In the genomic region with DNA sequence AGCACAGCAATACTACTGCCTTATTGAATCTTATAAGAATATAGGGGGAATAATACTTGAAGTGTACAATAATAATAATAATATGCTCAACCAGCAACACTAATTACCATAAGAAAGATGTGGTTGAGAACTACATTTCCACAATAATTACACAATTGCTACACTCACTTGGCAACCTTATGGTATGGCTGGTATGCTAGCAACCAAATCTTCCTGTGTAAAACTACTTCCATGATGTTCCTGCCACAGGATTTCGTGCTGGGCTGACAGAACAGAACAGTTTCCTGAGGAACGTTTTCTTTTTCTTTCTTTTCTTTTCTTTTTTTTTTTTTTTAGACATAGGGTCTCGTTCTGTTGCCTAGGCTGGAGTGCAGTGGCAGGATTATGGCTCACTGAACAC, we compare ENCODE assay signal across 32 cellular contexts. TPM values are rescaled to one million over a fixed set of nuclear protein-coding genes. Genes with fewer than 3 reads are reported as not detected.
"Had no signal": no experiment of that assay in that cellular context is flagged by ENCODE, and none has a peak within 500 bp of the region (broad histone marks: within the 10 kb centered on the region; RNA-seq: fewer than 3 reads in every experiment).

No MANE protein-coding gene starts in this region.

- DNase-seq: activated B cell treated with CpG ODN at 0.5 μM for 24 hours; activated CD4-positive, alpha-beta T cell treated with anti-CD3 and anti-CD28 coated beads for 48 hours; activated CD4-positive, alpha-beta T cell treated with anti-CD3 and anti-CD28 coated beads, Interleukin-2, amount 50 U/mL, for 1 hour; activated CD4-positive, alpha-beta T cell treated with anti-CD3 and anti-CD28 coated beads, Interleukin-2, amount 50 U/mL, for 48 hours; activated CD8-positive, alpha-beta memory T cell treated with anti-CD3 and anti-CD28 coated beads, Interleukin-2, amount 10 ng/mL, durations not matched to agents 7 days and 5 days; activated CD8-positive, alpha-beta memory T cell treated with anti-CD3 and anti-CD28 coated beads, Interleukin-2, amount 50 U/mL, for 4 hours; activated CD8-positive, alpha-beta T cell treated with anti-CD3 and anti-CD28 coated beads, Interleukin-2, amount 10 ng/mL, durations not matched to agents 7 days and 5 days; activated effector memory CD4-positive, alpha-beta T cell treated with anti-CD3 and anti-CD28 coated beads, Interleukin-2, amount 50 U/mL, for 16 hours; activated naive CD4-positive, alpha-beta T cell treated with anti-CD3 and anti-CD28 coated beads for 36 hours; activated naive CD8-positive, alpha-beta T cell treated with anti-CD3 and anti-CD28 coated beads for 36 hours; activated naive CD8-positive, alpha-beta T cell treated with anti-CD3 and anti-CD28 coated beads, Interleukin-2, amount 50 U/mL, for 24 hours; activated T-cell treated with anti-CD3 and anti-CD28 coated beads, Interleukin-2, amount 50 U/mL, for 1 hour; activated T-cell treated with anti-CD3 and anti-CD28 coated beads, Interleukin-2, amount 50 U/mL, for 48 hours; amniotic stem cell; aorta; brain microvascular endothelial cell; caudate nucleus; colonic mucosa; effector CD8-positive, alpha-beta T cell; esophagus squamous epithelium; foreskin fibroblast; heart left ventricle; hypothalamus; T-helper 1 cell; T-helper 17 cell; T1000; WERI-Rb-1 had no signal

- H3K36me3 ChIP-seq: brain microvascular endothelial cell, colonic mucosa, esophagus squamous epithelium, heart left ventricle, WERI-Rb-1 had no signal

- H3K36me3 Mint-ChIP-seq: activated CD8-positive, alpha-beta memory T cell treated with anti-CD3 and anti-CD28 coated beads, Interleukin-2, amount 10 ng/mL, durations not matched to agents 7 days and 5 days; activated naive CD8-positive, alpha-beta T cell treated with anti-CD3 and anti-CD28 coated beads for 36 hours had no signal

- H3K4me3 Mint-ChIP-seq: activated B cell treated with CpG ODN at 0.5 μM for 24 hours; activated CD8-positive, alpha-beta memory T cell treated with anti-CD3 and anti-CD28 coated beads, Interleukin-2, amount 10 ng/mL, durations not matched to agents 7 days and 5 days; activated CD8-positive, alpha-beta T cell treated with anti-CD3 and anti-CD28 coated beads, Interleukin-2, amount 10 ng/mL, durations not matched to agents 7 days and 5 days; activated naive CD4-positive, alpha-beta T cell treated with anti-CD3 and anti-CD28 coated beads for 36 hours; activated naive CD4-positive, alpha-beta T cell treated with anti-CD3 and anti-CD28 coated beads, Interleukin-2, amount 50 U/mL, for 24 hours; activated naive CD8-positive, alpha-beta T cell treated with anti-CD3 and anti-CD28 coated beads for 36 hours; activated naive CD8-positive, alpha-beta T cell treated with anti-CD3 and anti-CD28 coated beads, Interleukin-2, amount 50 U/mL, for 24 hours; activated T-helper 1 cell treated with anti-CD3 and anti-CD28 coated beads, Interleukin-12 subunit alpha, Interleukin-12 subunit beta, Interleukin-2, Interleukin-4 antibody, amounts not matched to agents 30 ng/mL and 10 ng/mL and 1 ng/mL, durations not matched to agents 14 hours and 24 hours and 36 hours; T-helper 17 cell; T-helper 2 cell treated with Interferon-gamma antibody and Interleukin-4, amounts not matched to agents 5 μg/mL and 100 μg/mL, for 36 hours had no signal

- H3K27ac Mint-ChIP-seq: activated B cell treated with CpG ODN at 0.5 μM for 24 hours; activated CD8-positive, alpha-beta memory T cell treated with anti-CD3 and anti-CD28 coated beads, Interleukin-2, amount 10 ng/mL, durations not matched to agents 7 days and 5 days; activated CD8-positive, alpha-beta T cell treated with anti-CD3 and anti-CD28 coated beads, Interleukin-2, amount 10 ng/mL, durations not matched to agents 7 days and 5 days; activated naive CD4-positive, alpha-beta T cell treated with anti-CD3 and anti-CD28 coated beads for 36 hours; activated naive CD4-positive, alpha-beta T cell treated with anti-CD3 and anti-CD28 coated beads, Interleukin-2, amount 50 U/mL, for 24 hours; activated naive CD8-positive, alpha-beta T cell treated with anti-CD3 and anti-CD28 coated beads for 36 hours; activated naive CD8-positive, alpha-beta T cell treated with anti-CD3 and anti-CD28 coated beads, Interleukin-2, amount 50 U/mL, for 24 hours; activated T-helper 1 cell treated with anti-CD3 and anti-CD28 coated beads, Interleukin-12 subunit alpha, Interleukin-12 subunit beta, Interleukin-2, Interleukin-4 antibody, amounts not matched to agents 30 ng/mL and 10 ng/mL and 1 ng/mL, durations not matched to agents 14 hours and 24 hours and 36 hours; activated T-helper 2 cell treated with anti-CD3 and anti-CD28 coated beads, Interferon-gamma antibody, Interleukin-2, Interleukin-4, amounts not matched to agents 10 μg/mL and 5 μg/mL and 100 μg/mL, durations not matched to agents 14 hours and 24 hours and 36 hours; T-helper 17 cell; T-helper 2 cell treated with Interferon-gamma antibody and Interleukin-4, amounts not matched to agents 5 μg/mL and 100 μg/mL, for 36 hours had no signal

- H3K27ac ChIP-seq: brain microvascular endothelial cell, colonic mucosa, epithelial cell of prostate, esophagus squamous epithelium, heart left ventricle, WERI-Rb-1 had no signal

- H3K27me3 Mint-ChIP-seq: activated B cell treated with CpG ODN at 0.5 μM for 24 hours; activated CD8-positive, alpha-beta memory T cell treated with anti-CD3 and anti-CD28 coated beads, Interleukin-2, amount 10 ng/mL, durations not matched to agents 7 days and 5 days; activated naive CD8-positive, alpha-beta T cell treated with anti-CD3 and anti-CD28 coated beads, Interleukin-2, amount 50 U/mL, for 24 hours had no signal

- H3K9me3 ChIP-seq: colonic mucosa had no signal

- H3K4me1 Mint-ChIP-seq: activated B cell treated with CpG ODN at 0.5 μM for 24 hours; activated CD8-positive, alpha-beta memory T cell treated with anti-CD3 and anti-CD28 coated beads, Interleukin-2, amount 10 ng/mL, durations not matched to agents 7 days and 5 days; activated naive CD4-positive, alpha-beta T cell treated with anti-CD3 and anti-CD28 coated beads, Interleukin-2, amount 50 U/mL, for 24 hours; activated naive CD8-positive, alpha-beta T cell treated with anti-CD3 and anti-CD28 coated beads, Interleukin-2, amount 50 U/mL, for 24 hours; T-helper 17 cell had no signal

- H3K27me3 ChIP-seq: brain microvascular endothelial cell, colonic mucosa, esophagus squamous epithelium, heart left ventricle had no signal

- H3K4me3 ChIP-seq: colonic mucosa, esophagus squamous epithelium, heart left ventricle had no signal

- H3K4me1 ChIP-seq: colonic mucosa, esophagus squamous epithelium had no signal

RNA-seq across cellular contexts. Expression of gene KIF26B, which starts 50.6 kb away (rescaled TPM):
- total RNA-seq: T-helper 17 cell had no signal
